8 cellular contexts compared by ENCODE assay signal in genomic region chr5:65722575-65723424, GRCh38. TPM values are rescaled to one million over a fixed set of nuclear protein-coding genes. Genes with fewer than 3 reads are reported as not detected.
A peak's percentile ranks its signal among the peaks of the same experiment; 100 is the strongest.
DNase-seq lines count a peak whose midpoint lies in the region; ATAC-seq and TF ChIP-seq lines count a peak whose summit lies in the region.

No MANE protein-coding gene starts in this region.

- peaks cover 2% of the 10 kb centered on the region for H3K36me3 ChIP-seq in H7 (replicated peaks; ENCODE audit: control insufficient read depth, insufficient read depth, low read length)
- H3K36me3 ChIP-seq in left ventricle myocardium inferior = peaks cover 1% of the 10 kb centered on the region
- no peaks in the 10 kb centered on the region for H3K36me3 ChIP-seq in parathyroid adenoma (ENCODE audit: control insufficient read depth, insufficient read depth, low read length)

- H3K9ac ChIP-seq in parathyroid adenoma = no peak overlapping the region

- peak overlapping the region; percentile 97 for H2AFZ ChIP-seq in parathyroid adenoma

- peaks cover 43% of the 10 kb centered on the region for H3K4me1 ChIP-seq in left ventricle myocardium inferior
- H3K4me1 ChIP-seq in parathyroid adenoma = no peaks in the 10 kb centered on the region

- H3K79me2 ChIP-seq in parathyroid adenoma = no peaks in the 10 kb centered on the region

- H3K27me3 ChIP-seq in H7 (ENCODE audit: control insufficient read depth, insufficient read depth, low read length) = no peaks in the 10 kb centered on the region
- no peaks in the 10 kb centered on the region for H3K27me3 ChIP-seq in left ventricle myocardium inferior (ENCODE audit: low read depth)
- no peaks in the 10 kb centered on the region for H3K27me3 ChIP-seq in parathyroid adenoma (ENCODE audit: control insufficient read depth, insufficient read depth, low read length)

- peak; percentile 29 for DNase-seq in DMS 273 treated with DMSO at 0.1 percent for 48 hours (lab: John Stamatoyannopoulos, UW)
- peak; percentile 66 for DNase-seq in H7
- DNase-seq in NCI-H748 treated with DMSO at 0.1 percent for 48 hours (lab: John Stamatoyannopoulos, UW) = peak; percentile 72
- DNase-seq in amygdala (lab: John Stamatoyannopoulos, UW) = peak in 43 of 56 donors; percentile 1 to 64 (median 27)
- DNase-seq in left ventricle myocardium inferior = no peak
- no peak for DNase-seq in omental fat pad (ENCODE audit: low spot score)

- no peak for ATAC-seq in GM21381 (IDR thresholded peaks at IDR 0.05; ENCODE audit: unreplicated experiment)
- ATAC-seq in omental fat pad (ENCODE audit: low FRiP score) = no peak

- H3K9me3 ChIP-seq in left ventricle myocardium inferior (replicated peaks) (no peaks in the 10 kb centered on the region), parathyroid adenoma (ENCODE audit: control insufficient read depth, low read length) (no peaks in the 10 kb centered on the region)

- TF ChIP-seq CTCF in left ventricle myocardium inferior (IDR thresholded peaks at IDR 0.05; ENCODE audit: borderline replicate concordance) (no peak), parathyroid adenoma (IDR thresholded peaks at IDR 0.05) (no peak), omental fat pad (IDR thresholded peaks at IDR 0.05) (no peak)

- H3K27ac ChIP-seq in left ventricle myocardium inferior (replicated peaks) (peak overlapping the region; percentile 67), parathyroid adenoma (peak overlapping the region; percentile 46)

- intact Hi-C loops in left ventricle myocardium inferior (cut with micrococcal nuclease) = no loop called here

- H3K4me3 ChIP-seq in H7 (ENCODE audit: insufficient read depth, low read depth, low read length) (peak overlapping the region; percentile 66), left ventricle myocardium inferior (peak overlapping the region; percentile 75), parathyroid adenoma (ENCODE audit: low read depth, low read length) (peak overlapping the region; percentile 90)

- peak overlapping the region; percentile 99 for H3K4me2 ChIP-seq in parathyroid adenoma (ENCODE audit: low read length)

RNA-seq across cellular contexts. Expression of gene NLN, which starts 0.8 kb away (rescaled TPM):
- total RNA-seq in H7 (2014; rRNA removed; shearing (Covaris generic)) = 121 and 129 TPM in 2 replicates
- total RNA-seq in left ventricle myocardium inferior = 12.4 TPM
- 10 to 100 TPM in 3 of 4 donors, 1 to 10 TPM in 1; 8.4 to 31.6 (median 14.5) TPM for total RNA-seq in omental fat pad

RNA-seq across cellular contexts. Expression of gene SGTB, which starts 0.9 kb away (rescaled TPM):
- 7.1 and 7.8 TPM in 2 replicates for total RNA-seq in H7 (2014; rRNA removed; shearing (Covaris generic))
- total RNA-seq in left ventricle myocardium inferior (7.1 TPM), omental fat pad (10 to 100 TPM in 2 of 4 donors, 1 to 10 TPM in 2; 5.7 to 12.6 (median 10.4) TPM)

Comparison
In these comparisons a context has a peak if more than half of its experiments do, and no peak if none do; other contexts are left out.
1. DNase-seq: peak in DMS 273 treated with DMSO at 0.1 percent for 48 hours (single experiment), H7 (single experiment), NCI-H748 treated with DMSO at 0.1 percent for 48 hours (single experiment) and amygdala (43 of 56); none in left ventricle myocardium inferior (single experiment) and omental fat pad (single experiment).
2. Peak in every context shown above with its lines, with median percentiles within 50 percentile points of each other: H3K4me3 ChIP-seq.